1 cellular context compared by ENCODE assay signal in genomic region chr16:48558269-48558915, GRCh38.
TF ChIP-seq lines count a peak whose summit lies in the region.

No MANE protein-coding gene starts in this region.

TF ChIP-seq in IMR-90, 13 proteins besides CTCF, POLR2A, EP300 and RAD21 (continued from another document):
- TF ChIP-seq MAZ (IDR thresholded peaks at IDR 0.05; ENCODE audit: borderline replicate concordance, low read depth, low read length): no peak
